In the genomic region with DNA sequence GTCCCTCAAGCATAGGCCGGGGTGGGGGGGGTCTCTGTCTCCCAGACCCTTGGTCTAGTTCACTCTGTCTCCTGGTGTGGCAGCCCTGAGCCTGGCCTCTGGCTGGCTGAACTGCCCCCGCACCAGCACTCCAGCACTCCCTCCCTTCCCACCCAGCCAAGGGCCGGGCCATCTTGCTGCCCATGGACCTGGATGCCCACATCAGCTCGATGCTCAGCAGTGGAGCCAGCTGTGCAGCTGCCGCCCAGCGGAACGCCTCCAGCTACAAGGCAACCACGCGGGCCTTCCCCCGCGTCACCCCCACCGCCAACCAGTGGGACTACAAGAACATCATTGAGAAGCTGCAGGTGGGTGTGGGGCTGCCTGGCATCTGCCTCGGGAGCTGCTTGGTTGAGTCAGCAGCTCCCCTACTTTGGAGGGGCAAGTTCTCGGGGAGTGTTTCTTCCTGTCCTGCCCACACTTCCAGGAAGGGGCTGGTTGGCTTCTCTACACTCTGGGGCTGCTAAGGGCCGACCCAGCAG, we compare ENCODE assay signal across 11 cellular contexts. TPM values are rescaled to one million over a fixed set of nuclear protein-coding genes. Genes with fewer than 3 reads are reported as not detected.
DNase-seq lines count a peak whose midpoint lies in the region; ATAC-seq lines count a peak whose summit lies in the region.
"Had no signal": no experiment of that assay in that cellular context is flagged by ENCODE, and none has a peak within 500 bp of the region (broad histone marks: within the 10 kb centered on the region; RNA-seq: fewer than 3 reads in every experiment).

No MANE protein-coding gene starts in this region.

- ATAC-seq in CD4-positive, CD25-positive, alpha-beta regulatory T cell (ENCODE audit: low read depth in 2 of 2): peak; percentile 54 to 68
- ATAC-seq in activated naive CD4-positive, alpha-beta T cell treated with anti-CD3 and anti-CD28 coated beads, Interleukin-2, amount 50 U/mL, for 72 hours: peak; percentile 43 to 51
- ATAC-seq in HG03095 (IDR thresholded peaks at IDR 0.05; ENCODE audit: unreplicated experiment) (no peak), HG03045 (IDR thresholded peaks at IDR 0.05; ENCODE audit: unreplicated experiment) (no peak)

- H4K5ac ChIP-seq in mesendoderm (ENCODE audit: low read length): no peak overlapping the region

- no peak overlapping the region for H3K56ac ChIP-seq in mesendoderm (ENCODE audit: low read length)

- peak in 1 of 3 donors; percentile 68 for DNase-seq in CD4-positive, CD25-positive, alpha-beta regulatory T cell
- DNase-seq in UCSD-AML1 (lab: John Stamatoyannopoulos, UW; ENCODE audit: unreplicated experiment) (peak; percentile 39), putamen (ENCODE audit: low spot score) (peak; percentile 70), mesendoderm (no peak), G401 (ENCODE audit: low spot score) (no peak)
- DNase-seq in activated naive CD4-positive, alpha-beta T cell treated with anti-CD3 and anti-CD28 coated beads, Interleukin-2, amount 50 U/mL, for 72 hours (ENCODE audit: low spot score in 2 of 2): no peak
- DNase-seq: BE2C, immature natural killer cell, NCI-H2107 had no signal

- no peaks in the 10 kb centered on the region for H3K9me3 ChIP-seq in CD4-positive, CD25-positive, alpha-beta regulatory T cell (ENCODE audit: control insufficient read depth in 2 of 2, low read length in 2 of 2)
- H3K9me3 ChIP-seq: BE2C had no signal

- peaks cover 38% of the 10 kb centered on the region for H3K36me3 Mint-ChIP-seq in CD4-positive, CD25-positive, alpha-beta regulatory T cell
- peaks cover 6 to 7% of the 10 kb centered on the region in 2 donors for H3K36me3 Mint-ChIP-seq in activated naive CD4-positive, alpha-beta T cell treated with anti-CD3 and anti-CD28 coated beads, Interleukin-2, amount 50 U/mL, for 72 hours

- no peak overlapping the region for H3K18ac ChIP-seq in mesendoderm (ENCODE audit: low read length)

- no peak overlapping the region for H3K4me3 Mint-ChIP-seq in CD4-positive, CD25-positive, alpha-beta regulatory T cell
- H3K4me3 Mint-ChIP-seq: immature natural killer cell had no signal

- peaks cover 76% of the 10 kb centered on the region for H3K36me3 ChIP-seq in CD4-positive, CD25-positive, alpha-beta regulatory T cell (ENCODE audit: control insufficient read depth, insufficient read depth, low read length)
- H3K36me3 ChIP-seq in mesendoderm (ENCODE audit: control insufficient read depth, insufficient read depth, low read length): peaks cover 1% of the 10 kb centered on the region
- H3K36me3 ChIP-seq: BE2C had no signal

- H3K23ac ChIP-seq in mesendoderm (ENCODE audit: low read length): no peak overlapping the region

- H2BK15ac ChIP-seq in mesendoderm (replicated peaks; ENCODE audit: low read depth): no peak overlapping the region

- no peak overlapping the region for H3K4me2 ChIP-seq in mesendoderm (ENCODE audit: low read length)

- no peaks in the 10 kb centered on the region for H3K27me3 ChIP-seq in CD4-positive, CD25-positive, alpha-beta regulatory T cell (ENCODE audit: control insufficient read depth, insufficient read depth, low read length)
- H3K27me3 ChIP-seq in mesendoderm (ENCODE audit: insufficient read depth, low read length, poor library complexity): no peaks in the 10 kb centered on the region
- H3K27me3 ChIP-seq: BE2C had no signal

- no peak overlapping the region for H2AK5ac ChIP-seq in mesendoderm (ENCODE audit: low read length)

- no peaks in the 10 kb centered on the region for H3K79me2 ChIP-seq in mesendoderm (ENCODE audit: control insufficient read depth, insufficient read depth, low read length)

- H3K27me3 Mint-ChIP-seq in CD4-positive, CD25-positive, alpha-beta regulatory T cell: no peaks in the 10 kb centered on the region

- H3K9me3 Mint-ChIP-seq in CD4-positive, CD25-positive, alpha-beta regulatory T cell: no peaks in the 10 kb centered on the region
- no peaks in the 10 kb centered on the region for H3K9me3 Mint-ChIP-seq in activated naive CD4-positive, alpha-beta T cell treated with anti-CD3 and anti-CD28 coated beads, Interleukin-2, amount 50 U/mL, for 72 hours
- H3K9me3 Mint-ChIP-seq: immature natural killer cell had no signal

- H3K4me1 Mint-ChIP-seq in CD4-positive, CD25-positive, alpha-beta regulatory T cell: peaks cover 0 to 19% (median 3%) of the 10 kb centered on the region in 4 donors
- H3K4me1 Mint-ChIP-seq: immature natural killer cell had no signal

- peak overlapping the region; percentile 37 for H3K27ac ChIP-seq in CD4-positive, CD25-positive, alpha-beta regulatory T cell (ENCODE audit: insufficient read depth, low read length, poor library complexity, severe bottlenecking)
- H3K27ac ChIP-seq in mesendoderm (ENCODE audit: low read depth, low read length): no peak overlapping the region

- H3K27ac Mint-ChIP-seq in CD4-positive, CD25-positive, alpha-beta regulatory T cell: peak overlapping the region; percentile 72 to 89 (median 81)
- H3K27ac Mint-ChIP-seq in activated naive CD4-positive, alpha-beta T cell treated with anti-CD3 and anti-CD28 coated beads, Interleukin-2, amount 50 U/mL, for 72 hours: peak overlapping the region; percentile 61 to 88
- H3K27ac Mint-ChIP-seq: immature natural killer cell had no signal

- H4K8ac ChIP-seq in mesendoderm (ENCODE audit: low read depth, low read length): no peak overlapping the region

- WGBS in mesendoderm (ENCODE audit: extremely low coverage, insufficient coverage, low lambda C conversion rate): no CpG with 5 or more reads among the region's 15 CpGs

- peaks cover 13% of the 10 kb centered on the region for H3K4me1 ChIP-seq in CD4-positive, CD25-positive, alpha-beta regulatory T cell (ENCODE audit: control insufficient read depth, insufficient read depth, low read length, poor library complexity, severe bottlenecking)
- H3K4me1 ChIP-seq in mesendoderm (ENCODE audit: control insufficient read depth, low read depth, low read length): no peaks in the 10 kb centered on the region
- H3K4me1 ChIP-seq: BE2C had no signal

- in situ Hi-C loops in G401 (cut with HindIII; ENCODE audit: low sequenced_read_pairs): no loop called here

- H2BK120ac ChIP-seq in mesendoderm (ENCODE audit: low read depth, low read length): no peak overlapping the region

- no peaks in the 10 kb centered on the region for H3K79me1 ChIP-seq in mesendoderm (ENCODE audit: low read length)

- H2BK5ac ChIP-seq in mesendoderm (ENCODE audit: low read length): no peak overlapping the region

- H3K9ac ChIP-seq in mesendoderm (ENCODE audit: low read length): no peak overlapping the region

- H3K4me3 ChIP-seq in CD4-positive, CD25-positive, alpha-beta regulatory T cell (ENCODE audit: low read depth, low read length): no peak overlapping the region
- H3K4me3 ChIP-seq in mesendoderm (ENCODE audit: low read length): no peak overlapping the region

- H3K4ac ChIP-seq in mesendoderm (ENCODE audit: low read depth, low read length): no peak overlapping the region

RNA-seq across cellular contexts. Expression of gene UQCC2, which starts 28.4 kb away (rescaled TPM):
- 14.9 TPM for total RNA-seq in CD4-positive, CD25-positive, alpha-beta regulatory T cell
- 10 to 100 TPM; 37.1 to 72.6 (median 51.2) TPM for polyA plus RNA-seq in CD4-positive, CD25-positive, alpha-beta regulatory T cell
- 100 to 1,000 TPM; 114 to 145 TPM for total RNA-seq in activated naive CD4-positive, alpha-beta T cell treated with anti-CD3 and anti-CD28 coated beads, Interleukin-2, amount 50 U/mL, for 72 hours
- 90.1 TPM for polyA plus RNA-seq in mesendoderm (2013, experiment 1 of 2)
- polyA plus RNA-seq in mesendoderm (2013, experiment 2 of 2): 91.4 TPM
- total RNA-seq in G401 (2014; rRNA removed; shearing (Covaris generic)): 24.9 and 51.4 TPM in 2 replicates

Comparison
In these comparisons a context has a peak if more than half of its experiments do, and no peak if none do; other contexts are left out.
1. ATAC-seq: peak in CD4-positive, CD25-positive, alpha-beta regulatory T cell (2 of 2) and activated naive CD4-positive, alpha-beta T cell treated with anti-CD3 and anti-CD28 coated beads, Interleukin-2, amount 50 U/mL, for 72 hours (2 of 2); none in HG03095 (single experiment) and HG03045 (single experiment).
2. DNase-seq: peak in UCSD-AML1 (single experiment) and putamen (single experiment); none in activated naive CD4-positive, alpha-beta T cell treated with anti-CD3 and anti-CD28 coated beads, Interleukin-2, amount 50 U/mL, for 72 hours (0 of 2), mesendoderm (single experiment) and G401 (single experiment).